In the genomic region with DNA sequence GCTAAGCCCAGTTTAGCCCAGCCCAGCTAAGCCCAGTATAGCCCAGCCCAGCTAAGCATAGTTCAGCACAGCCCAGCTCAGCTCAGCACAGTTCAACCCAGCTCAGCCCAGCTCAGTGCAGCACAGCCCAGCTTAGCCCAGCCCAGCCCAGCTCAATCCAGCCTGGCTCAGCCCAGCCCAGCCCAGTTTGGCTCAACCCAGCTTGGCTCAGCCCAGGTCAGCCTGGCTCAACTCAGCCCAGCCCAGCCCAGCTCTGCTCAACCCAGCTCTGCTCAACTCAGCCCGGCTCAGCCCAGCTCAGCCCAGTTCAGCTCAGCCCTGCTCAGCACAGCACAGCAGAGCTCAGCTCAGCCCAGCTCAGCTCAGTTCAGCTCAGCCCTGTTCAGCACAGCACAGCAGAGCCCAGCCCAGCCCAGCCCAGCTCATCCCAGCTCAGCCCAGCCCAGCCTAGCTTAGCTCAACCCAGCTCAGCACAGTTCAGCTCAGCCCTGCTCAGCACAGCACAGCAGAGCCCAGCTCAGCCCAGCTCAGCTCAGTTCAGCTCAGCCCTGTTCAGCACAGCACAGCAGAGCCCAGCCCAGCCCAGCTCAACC, we compare ENCODE assay signal across 14 cellular contexts.
DNase-seq lines count a peak whose midpoint lies in the region; ATAC-seq and TF ChIP-seq lines count a peak whose summit lies in the region.
"Had no signal": no experiment of that assay in that cellular context is flagged by ENCODE, and none has a peak within 500 bp of the region (broad histone marks: within the 10 kb centered on the region; RNA-seq: fewer than 3 reads in every experiment).

No MANE protein-coding gene starts in this region.

- intact Hi-C loops in Right ventricle myocardium superior (cut with DNase I) = no loop called here
- intact Hi-C loops in Right ventricle myocardium inferior (cut with DNase I) = no loop called here
- intact Hi-C loops in activated B cell treated with CpG ODN at 0.5 μM for 24 hours (cut with micrococcal nuclease) = loop anchor here (10.0 kb wide), 1 partner anchor 267 kb away; no protein-coding TSS in a partner anchor
- intact Hi-C loops in left lung (cut with DNase I) = no loop called here

- ATAC-seq in Right ventricle myocardium superior (ENCODE audit: poor library complexity) (no peak), Right ventricle myocardium inferior (no peak), activated B cell treated with CpG ODN at 0.5 μM for 24 hours (ENCODE audit: low read depth) (peak; percentile 6), left lung (no peak), upper lobe of left lung (ENCODE audit: low FRiP score in 2 of 2) (no peak), HG03432 (IDR thresholded peaks at IDR 0.05; ENCODE audit: unreplicated experiment) (no peak), HG03520 (IDR thresholded peaks at IDR 0.05; ENCODE audit: unreplicated experiment) (no peak), SK-N-SH treated with all-trans-retinoic acid at 6 μM for 48 hours (no peak)
- ATAC-seq: Panc1, psoas muscle had no signal

- CTCF ChIA-PET in activated B cell treated with CpG ODN at 0.5 μM for 24 hours (lab: Charles Lee) = interaction anchor here (1.6 kb wide), 1 partner anchor 412 kb away, joined by 3 read pairs; no protein-coding TSS in a partner anchor

- no peaks in the 10 kb centered on the region for H3K9me3 ChIP-seq in left lung
- no peaks in the 10 kb centered on the region for H3K9me3 ChIP-seq in upper lobe of left lung
- H3K9me3 ChIP-seq: psoas muscle, thoracic aorta had no signal

- H3K9me3 Mint-ChIP-seq in activated B cell treated with CpG ODN at 0.5 μM for 24 hours = no peaks in the 10 kb centered on the region

- H3K27me3 Mint-ChIP-seq in activated B cell treated with CpG ODN at 0.5 μM for 24 hours = no peaks in the 10 kb centered on the region

- peaks cover 88% of the 10 kb centered on the region for H3K36me3 Mint-ChIP-seq in activated B cell treated with CpG ODN at 0.5 μM for 24 hours (ENCODE audit: low read depth)

- TF ChIP-seq EP300 in upper lobe of left lung (IDR thresholded peaks at IDR 0.05) = no peak

- DNase-seq in Right ventricle myocardium superior = peak; percentile 38
- DNase-seq in Right ventricle myocardium inferior (ENCODE audit: missing footprints) = no peak
- DNase-seq in activated B cell treated with CpG ODN at 0.5 μM for 24 hours = no peak
- DNase-seq in left lung = peak; percentile 27 to 62
- peak; percentile 14 to 62 for DNase-seq in upper lobe of left lung
- DNase-seq: mammary epithelial cell had no signal

- H3K27ac ChIP-seq in left lung = no peak overlapping the region
- peak overlapping the region in 1 of 4 donors; percentile 11 for H3K27ac ChIP-seq in upper lobe of left lung
- H3K27ac ChIP-seq: dorsolateral prefrontal cortex, psoas muscle, thoracic aorta, VCaP had no signal

- 44 to 80% methylated on average over 1 of the region's 1 CpG for WGBS in upper lobe of left lung, 2 donors

- peak overlapping the region; percentile 98 for H3K4me3 Mint-ChIP-seq in activated B cell treated with CpG ODN at 0.5 μM for 24 hours

- no peaks in the 10 kb centered on the region for H3K4me1 ChIP-seq in left lung
- no peaks in the 10 kb centered on the region for H3K4me1 ChIP-seq in upper lobe of left lung
- H3K4me1 ChIP-seq: psoas muscle had no signal

- no peaks in the 10 kb centered on the region for H3K36me3 ChIP-seq in left lung
- H3K36me3 ChIP-seq in upper lobe of left lung = no peaks in the 10 kb centered on the region
- H3K36me3 ChIP-seq: thoracic aorta had no signal

- TF ChIP-seq CTCF in activated B cell treated with CpG ODN at 0.5 μM for 24 hours (IDR thresholded peaks at IDR 0.05) = no peak
- TF ChIP-seq CTCF in left lung (IDR thresholded peaks at IDR 0.05) = no peak
- no peak for TF ChIP-seq CTCF in upper lobe of left lung (IDR thresholded peaks at IDR 0.05)

- POLR2A ChIA-PET in activated B cell treated with CpG ODN at 0.5 μM for 24 hours (lab: Charles Lee) = interaction anchor here (0.6 to 8.7 kb wide), 17 partner anchors 10 to 503 kb away, joined by 3 to 207 read pairs (median 4); no protein-coding TSS in a partner anchor

- H3K4me3 ChIP-seq in left lung (no peak overlapping the region), upper lobe of left lung (no peak overlapping the region)
- H3K4me3 ChIP-seq: dorsolateral prefrontal cortex, psoas muscle, thoracic aorta had no signal

- H3K27me3 ChIP-seq in left lung = peaks cover 0 to 22% of the 10 kb centered on the region in 2 donors
- H3K27me3 ChIP-seq in upper lobe of left lung = no peaks in the 10 kb centered on the region

- no peak for TF ChIP-seq POLR2A in upper lobe of left lung (IDR thresholded peaks at IDR 0.05)

- peak overlapping the region; percentile 99 for H3K27ac Mint-ChIP-seq in activated B cell treated with CpG ODN at 0.5 μM for 24 hours

- peaks cover 36% of the 10 kb centered on the region for H3K4me1 Mint-ChIP-seq in activated B cell treated with CpG ODN at 0.5 μM for 24 hours

TF ChIP-seq in SK-N-SH treated with all-trans-retinoic acid at 6 μM for 48 hours, 23 proteins besides CTCF, POLR2A, EP300 and RAD21 (continues in another document):
- TF ChIP-seq, protein P1, sequence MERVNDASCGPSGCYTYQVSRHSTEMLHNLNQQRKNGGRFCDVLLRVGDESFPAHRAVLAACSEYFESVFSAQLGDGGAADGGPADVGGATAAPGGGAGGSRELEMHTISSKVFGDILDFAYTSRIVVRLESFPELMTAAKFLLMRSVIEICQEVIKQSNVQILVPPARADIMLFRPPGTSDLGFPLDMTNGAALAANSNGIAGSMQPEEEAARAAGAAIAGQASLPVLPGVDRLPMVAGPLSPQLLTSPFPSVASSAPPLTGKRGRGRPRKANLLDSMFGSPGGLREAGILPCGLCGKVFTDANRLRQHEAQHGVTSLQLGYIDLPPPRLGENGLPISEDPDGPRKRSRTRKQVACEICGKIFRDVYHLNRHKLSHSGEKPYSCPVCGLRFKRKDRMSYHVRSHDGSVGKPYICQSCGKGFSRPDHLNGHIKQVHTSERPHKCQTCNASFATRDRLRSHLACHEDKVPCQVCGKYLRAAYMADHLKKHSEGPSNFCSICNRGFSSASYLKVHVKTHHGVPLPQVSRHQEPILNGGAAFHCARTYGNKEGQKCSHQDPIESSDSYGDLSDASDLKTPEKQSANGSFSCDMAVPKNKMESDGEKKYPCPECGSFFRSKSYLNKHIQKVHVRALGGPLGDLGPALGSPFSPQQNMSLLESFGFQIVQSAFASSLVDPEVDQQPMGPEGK (CRISPR knock-in tag; IDR thresholded peaks at IDR 0.05; ENCODE audit: borderline replicate concordance) = no peak
- TF ChIP-seq SNAI2 (CRISPR knock-in tag; IDR thresholded peaks at IDR 0.05) (no peak), TCF4 (CRISPR knock-in tag; IDR thresholded peaks at IDR 0.05; ENCODE audit: borderline replicate concordance) (no peak), ARNTL (CRISPR knock-in tag; IDR thresholded peaks at IDR 0.05; ENCODE audit: borderline replicate concordance, low read depth) (no peak), ZNF70 (CRISPR knock-in tag; IDR thresholded peaks at IDR 0.05) (no peak), PPARA (CRISPR knock-in tag; IDR thresholded peaks at IDR 0.05; ENCODE audit: borderline replicate concordance) (no peak), ZNF565 (CRISPR knock-in tag; conservative IDR thresholded peaks at IDR 0.05; ENCODE audit: low read depth) (no peak), CREB5 (CRISPR knock-in tag; IDR thresholded peaks at IDR 0.05; ENCODE audit: low read depth) (no peak), BACH2 (CRISPR knock-in tag; IDR thresholded peaks at IDR 0.05; ENCODE audit: borderline replicate concordance) (no peak), ZFP30 (CRISPR knock-in tag; IDR thresholded peaks at IDR 0.05) (no peak), POU6F1 (CRISPR knock-in tag; IDR thresholded peaks at IDR 0.05; ENCODE audit: borderline replicate concordance, low read depth) (no peak), ZFP3 (CRISPR knock-in tag; IDR thresholded peaks at IDR 0.05) (no peak)

Comparison
In these comparisons a context has a peak if more than half of its experiments do, and no peak if none do; other contexts are left out.
1. DNase-seq: peak in Right ventricle myocardium superior (single experiment), left lung (2 of 2) and upper lobe of left lung (2 of 2); none in Right ventricle myocardium inferior (single experiment) and activated B cell treated with CpG ODN at 0.5 μM for 24 hours (single experiment).